In the genomic region with DNA sequence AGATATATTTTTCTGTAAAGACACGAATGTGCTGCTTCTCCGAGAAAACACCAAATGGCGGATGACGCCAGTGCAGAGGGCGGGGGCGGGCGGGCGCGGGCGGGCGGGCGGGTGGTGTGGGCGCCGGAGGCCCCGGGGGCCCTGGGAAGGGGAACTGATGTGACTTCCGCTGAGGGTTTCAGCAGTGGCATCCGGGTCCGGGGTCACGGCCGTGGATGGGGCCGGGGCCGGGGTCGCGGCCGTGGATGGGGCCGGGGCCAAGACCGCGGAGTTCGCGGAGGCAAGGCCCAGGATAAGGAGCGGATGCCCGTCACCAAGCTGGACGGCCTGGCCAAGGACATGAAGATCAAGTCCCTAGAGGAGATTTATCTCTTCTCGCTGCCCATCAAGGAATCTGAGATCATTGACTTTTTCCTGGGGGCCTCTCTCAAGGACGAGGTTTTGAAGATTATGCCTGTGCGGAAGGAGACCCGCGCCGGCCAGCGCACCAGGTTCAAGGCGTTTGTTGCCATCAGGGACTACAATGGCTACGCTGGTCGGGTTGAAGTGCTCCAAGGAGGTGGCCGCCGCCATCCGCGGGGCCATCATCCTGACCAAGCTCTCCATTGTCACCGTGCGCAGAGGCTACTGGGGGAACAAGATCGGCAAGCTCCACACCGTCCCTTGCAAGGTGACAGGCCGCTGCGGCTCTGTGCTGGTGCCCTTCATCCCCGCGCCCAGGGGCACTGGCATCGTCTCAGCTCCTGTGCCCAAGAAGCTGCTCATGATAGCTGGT, we compare ENCODE assay signal across 8 cellular contexts. TPM values are rescaled to one million over a fixed set of nuclear protein-coding genes. Genes with fewer than 3 reads are reported as not detected.
A peak's percentile ranks its signal among the peaks of the same experiment; 100 is the strongest.
DNase-seq lines count a peak whose midpoint lies in the region; ATAC-seq, FAIRE-seq and TF ChIP-seq lines count a peak whose summit lies in the region.

No MANE protein-coding gene starts in this region.

- no peak for TF ChIP-seq CTCF in bronchial epithelial cell (IDR thresholded peaks at IDR 0.05; ENCODE audit: insufficient read depth, low read length, severe bottlenecking)

- peak overlapping the region; percentile 34 for H3K4me3 ChIP-seq in bronchial epithelial cell (ENCODE audit: low read depth, low read length)

- no peaks in the 10 kb centered on the region for H3K27me3 ChIP-seq in bronchial epithelial cell (ENCODE audit: control insufficient read depth, insufficient read depth, low read length)

- DNase-seq in Right ventricle myocardium inferior (ENCODE audit: missing footprints) (peak; percentile 76), cardiac septum (ENCODE audit: low spot score) (no peak), T-helper 9 cell (peak; percentile 45), bronchial epithelial cell (ENCODE audit: low read depth) (no peak), left colon (peak in 1 of 2 donors; percentile 45), NCI-H1048 (lab: John Stamatoyannopoulos, UW) (no peak)
- peak; percentile 25 to 50 for DNase-seq in stimulated activated CD8-positive, alpha-beta memory T cell treated with anti-CD3 and anti-CD28 coated beads, Interleukin-7, amount 100 ng/mL, for 4 hours (ENCODE audit: low read depth in 2 of 2)

- no peaks in the 10 kb centered on the region for H3K36me3 ChIP-seq in bronchial epithelial cell (ENCODE audit: control insufficient read depth, insufficient read depth, low read length)

- no peak for FAIRE-seq in bronchial epithelial cell (lab: Jason Lieb, UNC)

- intact Hi-C loops in Right ventricle myocardium inferior (cut with DNase I) = no loop called here
- intact Hi-C loops in cardiac septum (cut with DNase I) = no loop called here
- intact Hi-C loops in left colon (cut with DNase I, micrococcal nuclease) = no loop called here

- ATAC-seq in Right ventricle myocardium inferior = peak; percentile 85
- ATAC-seq in HG03064 (IDR thresholded peaks at IDR 0.05; ENCODE audit: low read depth, unreplicated experiment) = peak; percentile 54
- peak; percentile 66 for ATAC-seq in left colon

RNA-seq across cellular contexts. Expression of a gene that starts 20.3 kb away (rescaled TPM):
- total RNA-seq in Right ventricle myocardium inferior (not detected), cardiac septum (0.16 TPM), bronchial epithelial cell (4.6 and 12.4 TPM in 2 replicates), left colon (under 1 TPM in 1 of 2 donors, not detected in 1; 0.53 TPM)

RNA-seq across cellular contexts. Expression of a gene that starts 41.2 kb away (rescaled TPM):
- 27.7 TPM for total RNA-seq in Right ventricle myocardium inferior
- total RNA-seq in cardiac septum = 32.6 TPM
- 21.3 and 28.4 TPM in 2 replicates for total RNA-seq in bronchial epithelial cell
- total RNA-seq in left colon = 10 to 100 TPM; 60.6 to 63.9 TPM

Comparison
In these comparisons a context has a peak if more than half of its experiments do, and no peak if none do; other contexts are left out.
1. DNase-seq: peak in Right ventricle myocardium inferior (single experiment), T-helper 9 cell (single experiment) and stimulated activated CD8-positive, alpha-beta memory T cell treated with anti-CD3 and anti-CD28 coated beads, Interleukin-7, amount 100 ng/mL, for 4 hours (2 of 2); none in cardiac septum (single experiment), bronchial epithelial cell (single experiment) and NCI-H1048 (single experiment).
2. Peak in every context shown above with its lines, with median percentiles within 50 percentile points of each other: ATAC-seq.